Comparison of ENCODE assay signal across 1 cellular context in the genomic region with DNA sequence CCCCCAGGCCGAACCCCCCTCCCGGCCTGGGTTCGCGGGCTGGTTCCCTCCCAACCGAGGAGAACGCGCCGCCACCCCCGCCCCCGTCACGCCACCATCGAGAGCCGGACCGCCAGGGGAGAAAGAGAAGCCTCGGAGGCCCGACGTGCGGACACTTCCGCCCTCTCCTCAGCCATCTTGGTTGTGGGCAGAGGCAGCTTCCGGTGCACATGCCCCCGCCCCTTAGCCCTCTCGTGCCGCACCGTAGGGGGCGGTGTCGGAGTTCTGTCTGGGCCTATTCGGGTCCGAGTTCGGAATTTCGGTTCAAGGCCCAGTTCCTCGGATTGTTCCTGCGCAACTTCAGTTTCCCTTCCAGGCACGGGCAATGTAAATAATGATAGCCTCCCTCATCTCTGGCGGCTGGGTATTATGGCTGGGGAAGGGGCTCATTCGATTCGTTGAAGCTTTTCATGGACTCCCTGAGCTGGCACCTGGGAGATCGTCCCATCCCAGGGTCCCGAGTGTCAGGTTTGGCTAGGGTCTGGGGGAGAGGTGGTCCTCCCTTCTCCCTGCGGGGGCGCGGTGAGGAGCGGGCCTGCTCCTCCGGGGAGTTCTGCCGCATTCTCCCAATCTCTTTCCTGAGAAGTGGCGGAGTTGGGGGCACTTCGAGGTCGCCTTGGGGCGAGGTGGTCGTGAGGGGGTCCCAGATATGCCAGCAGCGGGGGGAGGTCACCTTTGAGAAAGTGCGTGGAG.
TF ChIP-seq lines count a peak whose summit lies in the region.

A gene with protein sequence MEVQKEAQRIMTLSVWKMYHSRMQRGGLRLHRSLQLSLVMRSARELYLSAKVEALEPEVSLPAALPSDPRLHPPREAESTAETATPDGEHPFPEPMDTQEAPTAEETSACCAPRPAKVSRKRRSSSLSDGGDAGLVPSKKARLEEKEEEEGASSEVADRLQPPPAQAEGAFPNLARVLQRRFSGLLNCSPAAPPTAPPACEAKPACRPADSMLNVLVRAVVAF (plus strand): TSS at position 225 of the 732 bp plus-strand sequence. CDS start 2,776 bp downstream, outside the sequence.
A gene with protein sequence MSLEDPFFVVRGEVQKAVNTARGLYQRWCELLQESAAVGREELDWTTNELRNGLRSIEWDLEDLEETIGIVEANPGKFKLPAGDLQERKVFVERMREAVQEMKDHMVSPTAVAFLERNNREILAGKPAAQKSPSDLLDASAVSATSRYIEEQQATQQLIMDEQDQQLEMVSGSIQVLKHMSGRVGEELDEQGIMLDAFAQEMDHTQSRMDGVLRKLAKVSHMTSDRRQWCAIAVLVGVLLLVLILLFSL (minus strand): TSS at position 189 of the 732 bp plus-strand sequence. CDS start 202 bp downstream, outside the sequence.

TF ChIP-seq in HEK293, 187 proteins besides CTCF, POLR2A, EP300 and RAD21 (continued from another document and continues in another):
- TF ChIP-seq, protein P1, sequence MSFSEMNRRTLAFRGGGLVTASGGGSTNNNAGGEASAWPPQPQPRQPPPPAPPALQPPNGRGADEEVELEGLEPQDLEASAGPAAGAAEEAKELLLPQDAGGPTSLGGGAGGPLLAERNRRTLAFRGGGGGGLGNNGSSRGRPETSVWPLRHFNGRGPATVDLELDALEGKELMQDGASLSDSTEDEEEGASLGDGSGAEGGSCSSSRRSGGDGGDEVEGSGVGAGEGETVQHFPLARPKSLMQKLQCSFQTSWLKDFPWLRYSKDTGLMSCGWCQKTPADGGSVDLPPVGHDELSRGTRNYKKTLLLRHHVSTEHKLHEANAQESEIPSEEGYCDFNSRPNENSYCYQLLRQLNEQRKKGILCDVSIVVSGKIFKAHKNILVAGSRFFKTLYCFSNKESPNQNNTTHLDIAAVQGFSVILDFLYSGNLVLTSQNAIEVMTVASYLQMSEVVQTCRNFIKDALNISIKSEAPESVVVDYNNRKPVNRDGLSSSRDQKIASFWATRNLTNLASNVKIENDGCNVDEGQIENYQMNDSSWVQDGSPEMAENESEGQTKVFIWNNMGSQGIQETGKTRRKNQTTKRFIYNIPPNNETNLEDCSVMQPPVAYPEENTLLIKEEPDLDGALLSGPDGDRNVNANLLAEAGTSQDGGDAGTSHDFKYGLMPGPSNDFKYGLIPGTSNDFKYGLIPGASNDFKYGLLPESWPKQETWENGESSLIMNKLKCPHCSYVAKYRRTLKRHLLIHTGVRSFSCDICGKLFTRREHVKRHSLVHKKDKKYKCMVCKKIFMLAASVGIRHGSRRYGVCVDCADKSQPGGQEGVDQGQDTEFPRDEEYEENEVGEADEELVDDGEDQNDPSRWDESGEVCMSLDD (tag by site-specific recombination; IDR thresholded peaks at IDR 0.05), result peak; percentile 72; the same call in 1 of the 2 replicates
- TF ChIP-seq WT1 (tag by site-specific recombination; IDR thresholded peaks at IDR 0.05) (no peak), HOXD13 (CRISPR knock-in tag; IDR thresholded peaks at IDR 0.05; ENCODE audit: borderline replicate concordance) (no peak), ZNF157 (tag by site-specific recombination; IDR thresholded peaks at IDR 0.05) (no peak), ZNF37A (tag by site-specific recombination; IDR thresholded peaks at IDR 0.05) (no peak), ZNF777 (tag by site-specific recombination; IDR thresholded peaks at IDR 0.05; ENCODE audit: borderline replicate concordance) (no peak; the same call in 1 of the 2 replicates), ZNF560 (tag by site-specific recombination; IDR thresholded peaks at IDR 0.05; ENCODE audit: borderline replicate concordance) (no peak), OSR2 (tag by site-specific recombination; IDR thresholded peaks at IDR 0.05) (no peak), OVOL3 (tag by site-specific recombination; IDR thresholded peaks at IDR 0.05) (peak; percentile 29; the same call in 1 of the 2 replicates), ZNF335 (tag by site-specific recombination; conservative IDR thresholded peaks at IDR 0.05) (peak; percentile 87), ZNF391 (tag by site-specific recombination; IDR thresholded peaks at IDR 0.05; ENCODE audit: borderline replicate concordance, low read depth) (no peak), KLF16 (tag by site-specific recombination; IDR thresholded peaks at IDR 0.05) (peak; percentile 87), ZNF23 (tag by site-specific recombination; IDR thresholded peaks at IDR 0.05; ENCODE audit: borderline replicate concordance) (no peak), ZNF266 (tag by site-specific recombination; IDR thresholded peaks at IDR 0.05; ENCODE audit: low read depth) (no peak), ZNF473 (tag by site-specific recombination; IDR thresholded peaks at IDR 0.05) (no peak), ZNF561 (tag by site-specific recombination; IDR thresholded peaks at IDR 0.05; ENCODE audit: borderline replicate concordance) (no peak), ZNF585B (tag by site-specific recombination; IDR thresholded peaks at IDR 0.05) (no peak), ZNF664 (tag by site-specific recombination; IDR thresholded peaks at IDR 0.05) (no peak), ZNF302 (tag by site-specific recombination; IDR thresholded peaks at IDR 0.05; ENCODE audit: low read depth) (no peak)
- TF ChIP-seq, protein P2, sequence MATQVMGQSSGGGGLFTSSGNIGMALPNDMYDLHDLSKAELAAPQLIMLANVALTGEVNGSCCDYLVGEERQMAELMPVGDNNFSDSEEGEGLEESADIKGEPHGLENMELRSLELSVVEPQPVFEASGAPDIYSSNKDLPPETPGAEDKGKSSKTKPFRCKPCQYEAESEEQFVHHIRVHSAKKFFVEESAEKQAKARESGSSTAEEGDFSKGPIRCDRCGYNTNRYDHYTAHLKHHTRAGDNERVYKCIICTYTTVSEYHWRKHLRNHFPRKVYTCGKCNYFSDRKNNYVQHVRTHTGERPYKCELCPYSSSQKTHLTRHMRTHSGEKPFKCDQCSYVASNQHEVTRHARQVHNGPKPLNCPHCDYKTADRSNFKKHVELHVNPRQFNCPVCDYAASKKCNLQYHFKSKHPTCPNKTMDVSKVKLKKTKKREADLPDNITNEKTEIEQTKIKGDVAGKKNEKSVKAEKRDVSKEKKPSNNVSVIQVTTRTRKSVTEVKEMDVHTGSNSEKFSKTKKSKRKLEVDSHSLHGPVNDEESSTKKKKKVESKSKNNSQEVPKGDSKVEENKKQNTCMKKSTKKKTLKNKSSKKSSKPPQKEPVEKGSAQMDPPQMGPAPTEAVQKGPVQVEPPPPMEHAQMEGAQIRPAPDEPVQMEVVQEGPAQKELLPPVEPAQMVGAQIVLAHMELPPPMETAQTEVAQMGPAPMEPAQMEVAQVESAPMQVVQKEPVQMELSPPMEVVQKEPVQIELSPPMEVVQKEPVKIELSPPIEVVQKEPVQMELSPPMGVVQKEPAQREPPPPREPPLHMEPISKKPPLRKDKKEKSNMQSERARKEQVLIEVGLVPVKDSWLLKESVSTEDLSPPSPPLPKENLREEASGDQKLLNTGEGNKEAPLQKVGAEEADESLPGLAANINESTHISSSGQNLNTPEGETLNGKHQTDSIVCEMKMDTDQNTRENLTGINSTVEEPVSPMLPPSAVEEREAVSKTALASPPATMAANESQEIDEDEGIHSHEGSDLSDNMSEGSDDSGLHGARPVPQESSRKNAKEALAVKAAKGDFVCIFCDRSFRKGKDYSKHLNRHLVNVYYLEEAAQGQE (tag by site-specific recombination; IDR thresholded peaks at IDR 0.05), result no peak
- TF ChIP-seq, protein P3, sequence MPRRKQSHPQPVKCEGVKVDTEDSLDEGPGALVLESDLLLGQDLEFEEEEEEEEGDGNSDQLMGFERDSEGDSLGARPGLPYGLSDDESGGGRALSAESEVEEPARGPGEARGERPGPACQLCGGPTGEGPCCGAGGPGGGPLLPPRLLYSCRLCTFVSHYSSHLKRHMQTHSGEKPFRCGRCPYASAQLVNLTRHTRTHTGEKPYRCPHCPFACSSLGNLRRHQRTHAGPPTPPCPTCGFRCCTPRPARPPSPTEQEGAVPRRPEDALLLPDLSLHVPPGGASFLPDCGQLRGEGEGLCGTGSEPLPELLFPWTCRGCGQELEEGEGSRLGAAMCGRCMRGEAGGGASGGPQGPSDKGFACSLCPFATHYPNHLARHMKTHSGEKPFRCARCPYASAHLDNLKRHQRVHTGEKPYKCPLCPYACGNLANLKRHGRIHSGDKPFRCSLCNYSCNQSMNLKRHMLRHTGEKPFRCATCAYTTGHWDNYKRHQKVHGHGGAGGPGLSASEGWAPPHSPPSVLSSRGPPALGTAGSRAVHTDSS (tag by site-specific recombination; IDR thresholded peaks at IDR 0.05), result no peak
- TF ChIP-seq, protein P4, sequence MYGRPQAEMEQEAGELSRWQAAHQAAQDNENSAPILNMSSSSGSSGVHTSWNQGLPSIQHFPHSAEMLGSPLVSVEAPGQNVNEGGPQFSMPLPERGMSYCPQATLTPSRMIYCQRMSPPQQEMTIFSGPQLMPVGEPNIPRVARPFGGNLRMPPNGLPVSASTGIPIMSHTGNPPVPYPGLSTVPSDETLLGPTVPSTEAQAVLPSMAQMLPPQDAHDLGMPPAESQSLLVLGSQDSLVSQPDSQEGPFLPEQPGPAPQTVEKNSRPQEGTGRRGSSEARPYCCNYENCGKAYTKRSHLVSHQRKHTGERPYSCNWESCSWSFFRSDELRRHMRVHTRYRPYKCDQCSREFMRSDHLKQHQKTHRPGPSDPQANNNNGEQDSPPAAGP (tag by site-specific recombination; IDR thresholded peaks at IDR 0.05), result no peak
- TF ChIP-seq, protein P5, sequence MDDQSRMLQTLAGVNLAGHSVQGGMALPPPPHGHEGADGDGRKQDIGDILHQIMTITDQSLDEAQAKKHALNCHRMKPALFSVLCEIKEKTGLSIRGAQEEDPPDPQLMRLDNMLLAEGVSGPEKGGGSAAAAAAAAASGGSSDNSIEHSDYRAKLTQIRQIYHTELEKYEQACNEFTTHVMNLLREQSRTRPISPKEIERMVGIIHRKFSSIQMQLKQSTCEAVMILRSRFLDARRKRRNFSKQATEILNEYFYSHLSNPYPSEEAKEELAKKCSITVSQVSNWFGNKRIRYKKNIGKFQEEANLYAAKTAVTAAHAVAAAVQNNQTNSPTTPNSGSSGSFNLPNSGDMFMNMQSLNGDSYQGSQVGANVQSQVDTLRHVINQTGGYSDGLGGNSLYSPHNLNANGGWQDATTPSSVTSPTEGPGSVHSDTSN (CRISPR knock-in tag; IDR thresholded peaks at IDR 0.05), result no peak
- TF ChIP-seq, protein P6, sequence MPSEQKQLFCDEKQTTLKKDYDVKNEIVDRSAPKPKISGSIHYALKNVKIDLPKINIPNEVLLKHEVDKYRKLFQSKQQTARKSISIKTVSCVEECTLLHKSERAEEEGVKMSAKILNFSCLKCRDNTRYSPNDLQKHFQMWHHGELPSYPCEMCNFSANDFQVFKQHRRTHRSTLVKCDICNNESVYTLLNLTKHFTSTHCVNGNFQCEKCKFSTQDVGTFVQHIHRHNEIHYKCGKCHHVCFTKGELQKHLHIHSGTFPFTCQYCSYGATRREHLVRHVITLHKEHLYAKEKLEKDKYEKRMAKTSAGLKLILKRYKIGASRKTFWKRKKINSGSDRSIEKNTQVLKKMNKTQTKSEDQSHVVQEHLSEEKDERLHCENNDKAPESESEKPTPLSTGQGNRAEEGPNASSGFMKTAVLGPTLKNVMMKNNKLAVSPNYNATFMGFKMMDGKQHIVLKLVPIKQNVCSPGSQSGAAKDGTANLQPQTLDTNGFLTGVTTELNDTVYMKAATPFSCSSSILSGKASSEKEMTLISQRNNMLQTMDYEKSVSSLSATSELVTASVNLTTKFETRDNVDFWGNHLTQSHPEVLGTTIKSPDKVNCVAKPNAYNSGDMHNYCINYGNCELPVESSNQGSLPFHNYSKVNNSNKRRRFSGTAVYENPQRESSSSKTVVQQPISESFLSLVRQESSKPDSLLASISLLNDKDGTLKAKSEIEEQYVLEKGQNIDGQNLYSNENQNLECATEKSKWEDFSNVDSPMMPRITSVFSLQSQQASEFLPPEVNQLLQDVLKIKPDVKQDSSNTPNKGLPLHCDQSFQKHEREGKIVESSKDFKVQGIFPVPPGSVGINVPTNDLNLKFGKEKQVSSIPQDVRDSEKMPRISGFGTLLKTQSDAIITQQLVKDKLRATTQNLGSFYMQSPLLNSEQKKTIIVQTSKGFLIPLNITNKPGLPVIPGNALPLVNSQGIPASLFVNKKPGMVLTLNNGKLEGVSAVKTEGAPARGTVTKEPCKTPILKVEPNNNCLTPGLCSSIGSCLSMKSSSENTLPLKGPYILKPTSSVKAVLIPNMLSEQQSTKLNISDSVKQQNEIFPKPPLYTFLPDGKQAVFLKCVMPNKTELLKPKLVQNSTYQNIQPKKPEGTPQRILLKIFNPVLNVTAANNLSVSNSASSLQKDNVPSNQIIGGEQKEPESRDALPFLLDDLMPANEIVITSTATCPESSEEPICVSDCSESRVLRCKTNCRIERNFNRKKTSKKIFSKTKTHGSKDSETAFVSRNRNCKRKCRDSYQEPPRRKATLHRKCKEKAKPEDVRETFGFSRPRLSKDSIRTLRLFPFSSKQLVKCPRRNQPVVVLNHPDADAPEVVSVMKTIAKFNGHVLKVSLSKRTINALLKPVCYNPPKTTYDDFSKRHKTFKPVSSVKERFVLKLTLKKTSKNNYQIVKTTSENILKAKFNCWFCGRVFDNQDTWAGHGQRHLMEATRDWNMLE (tag by site-specific recombination; conservative IDR thresholded peaks at IDR 0.05; ENCODE audit: low read depth), result peak; percentile 85
- TF ChIP-seq, protein P7, sequence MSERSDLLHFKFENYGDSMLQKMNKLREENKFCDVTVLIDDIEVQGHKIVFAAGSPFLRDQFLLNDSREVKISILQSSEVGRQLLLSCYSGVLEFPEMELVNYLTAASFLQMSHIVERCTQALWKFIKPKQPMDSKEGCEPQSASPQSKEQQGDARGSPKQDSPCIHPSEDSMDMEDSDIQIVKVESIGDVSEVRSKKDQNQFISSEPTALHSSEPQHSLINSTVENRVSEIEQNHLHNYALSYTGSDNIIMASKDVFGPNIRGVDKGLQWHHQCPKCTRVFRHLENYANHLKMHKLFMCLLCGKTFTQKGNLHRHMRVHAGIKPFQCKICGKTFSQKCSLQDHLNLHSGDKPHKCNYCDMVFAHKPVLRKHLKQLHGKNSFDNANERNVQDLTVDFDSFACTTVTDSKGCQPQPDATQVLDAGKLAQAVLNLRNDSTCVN (tag by site-specific recombination; optimal IDR thresholded peaks at IDR 0.05), result peak; percentile 80
- TF ChIP-seq, protein P8, sequence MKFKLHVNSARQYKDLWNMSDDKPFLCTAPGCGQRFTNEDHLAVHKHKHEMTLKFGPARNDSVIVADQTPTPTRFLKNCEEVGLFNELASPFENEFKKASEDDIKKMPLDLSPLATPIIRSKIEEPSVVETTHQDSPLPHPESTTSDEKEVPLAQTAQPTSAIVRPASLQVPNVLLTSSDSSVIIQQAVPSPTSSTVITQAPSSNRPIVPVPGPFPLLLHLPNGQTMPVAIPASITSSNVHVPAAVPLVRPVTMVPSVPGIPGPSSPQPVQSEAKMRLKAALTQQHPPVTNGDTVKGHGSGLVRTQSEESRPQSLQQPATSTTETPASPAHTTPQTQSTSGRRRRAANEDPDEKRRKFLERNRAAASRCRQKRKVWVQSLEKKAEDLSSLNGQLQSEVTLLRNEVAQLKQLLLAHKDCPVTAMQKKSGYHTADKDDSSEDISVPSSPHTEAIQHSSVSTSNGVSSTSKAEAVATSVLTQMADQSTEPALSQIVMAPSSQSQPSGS (tag by site-specific recombination; IDR thresholded peaks at IDR 0.05; ENCODE audit: low read depth), result no peak
- TF ChIP-seq, protein P9, sequence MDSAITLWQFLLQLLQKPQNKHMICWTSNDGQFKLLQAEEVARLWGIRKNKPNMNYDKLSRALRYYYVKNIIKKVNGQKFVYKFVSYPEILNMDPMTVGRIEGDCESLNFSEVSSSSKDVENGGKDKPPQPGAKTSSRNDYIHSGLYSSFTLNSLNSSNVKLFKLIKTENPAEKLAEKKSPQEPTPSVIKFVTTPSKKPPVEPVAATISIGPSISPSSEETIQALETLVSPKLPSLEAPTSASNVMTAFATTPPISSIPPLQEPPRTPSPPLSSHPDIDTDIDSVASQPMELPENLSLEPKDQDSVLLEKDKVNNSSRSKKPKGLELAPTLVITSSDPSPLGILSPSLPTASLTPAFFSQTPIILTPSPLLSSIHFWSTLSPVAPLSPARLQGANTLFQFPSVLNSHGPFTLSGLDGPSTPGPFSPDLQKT (IDR thresholded peaks at IDR 0.05; ENCODE audit: borderline replicate concordance, low read depth, low read length), result no peak
